Comparison of ENCODE assay signal across 3 cellular contexts in genomic region chr10:130848855-130849254, GRCh38.
"Had no signal": no experiment of that assay in that cellular context is flagged by ENCODE, and none has a peak within 500 bp of the region (broad histone marks: within the 10 kb centered on the region; RNA-seq: fewer than 3 reads in every experiment).

No MANE protein-coding gene starts in this region.

- ATAC-seq: GM12878 had no signal

- DNase-seq: GDM1, GF-D8 had no signal

- H3K4me3 ChIP-seq: GM12878 had no signal
